In the genomic region with DNA sequence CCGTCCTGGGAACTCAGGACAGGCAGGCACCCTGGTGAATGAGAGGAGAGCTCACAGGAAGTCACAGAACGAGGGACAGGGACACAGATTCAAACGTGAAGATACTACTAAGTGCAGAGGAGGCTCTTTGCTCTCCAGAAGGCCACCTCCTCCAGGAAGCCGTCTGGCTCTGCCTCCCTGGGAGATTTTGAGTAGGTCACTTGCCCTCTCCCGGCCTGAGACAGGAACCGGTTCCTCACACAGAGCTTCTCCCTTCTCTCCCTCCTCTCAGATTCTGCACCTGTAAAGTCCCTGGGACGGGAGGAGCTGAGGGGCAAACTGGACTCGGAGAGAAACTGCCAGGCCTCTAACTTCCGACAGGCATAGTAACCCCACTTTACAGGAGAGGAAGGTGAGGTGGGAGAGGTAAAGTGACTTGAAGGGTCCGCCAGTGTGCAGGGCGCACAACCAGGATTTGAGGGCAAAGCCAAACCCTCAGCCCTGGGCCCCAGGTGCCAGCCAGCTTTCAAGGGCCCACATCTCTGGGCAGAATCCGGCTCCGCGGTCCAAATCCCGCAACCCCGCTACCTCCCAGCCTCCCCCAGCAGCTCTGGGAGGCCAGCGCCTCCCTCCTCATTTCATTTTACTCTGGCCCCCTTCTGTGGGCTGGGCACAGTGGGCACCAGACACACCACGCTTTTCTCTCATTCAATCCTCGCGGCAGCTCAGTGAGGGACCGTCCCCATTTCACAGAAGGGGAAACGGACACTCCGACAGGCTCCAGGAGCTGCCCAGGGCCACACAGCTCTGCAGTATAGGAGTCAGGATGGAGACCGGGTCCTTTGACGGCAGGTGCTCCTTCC, we compare ENCODE assay signal across 1 cellular context.
TF ChIP-seq lines count a peak whose summit lies in the region.

No MANE protein-coding gene starts in this region.

TF ChIP-seq in GM23338, 12 proteins besides CTCF, POLR2A, EP300 and RAD21 (continued from another document):
- TF ChIP-seq, protein P1, sequence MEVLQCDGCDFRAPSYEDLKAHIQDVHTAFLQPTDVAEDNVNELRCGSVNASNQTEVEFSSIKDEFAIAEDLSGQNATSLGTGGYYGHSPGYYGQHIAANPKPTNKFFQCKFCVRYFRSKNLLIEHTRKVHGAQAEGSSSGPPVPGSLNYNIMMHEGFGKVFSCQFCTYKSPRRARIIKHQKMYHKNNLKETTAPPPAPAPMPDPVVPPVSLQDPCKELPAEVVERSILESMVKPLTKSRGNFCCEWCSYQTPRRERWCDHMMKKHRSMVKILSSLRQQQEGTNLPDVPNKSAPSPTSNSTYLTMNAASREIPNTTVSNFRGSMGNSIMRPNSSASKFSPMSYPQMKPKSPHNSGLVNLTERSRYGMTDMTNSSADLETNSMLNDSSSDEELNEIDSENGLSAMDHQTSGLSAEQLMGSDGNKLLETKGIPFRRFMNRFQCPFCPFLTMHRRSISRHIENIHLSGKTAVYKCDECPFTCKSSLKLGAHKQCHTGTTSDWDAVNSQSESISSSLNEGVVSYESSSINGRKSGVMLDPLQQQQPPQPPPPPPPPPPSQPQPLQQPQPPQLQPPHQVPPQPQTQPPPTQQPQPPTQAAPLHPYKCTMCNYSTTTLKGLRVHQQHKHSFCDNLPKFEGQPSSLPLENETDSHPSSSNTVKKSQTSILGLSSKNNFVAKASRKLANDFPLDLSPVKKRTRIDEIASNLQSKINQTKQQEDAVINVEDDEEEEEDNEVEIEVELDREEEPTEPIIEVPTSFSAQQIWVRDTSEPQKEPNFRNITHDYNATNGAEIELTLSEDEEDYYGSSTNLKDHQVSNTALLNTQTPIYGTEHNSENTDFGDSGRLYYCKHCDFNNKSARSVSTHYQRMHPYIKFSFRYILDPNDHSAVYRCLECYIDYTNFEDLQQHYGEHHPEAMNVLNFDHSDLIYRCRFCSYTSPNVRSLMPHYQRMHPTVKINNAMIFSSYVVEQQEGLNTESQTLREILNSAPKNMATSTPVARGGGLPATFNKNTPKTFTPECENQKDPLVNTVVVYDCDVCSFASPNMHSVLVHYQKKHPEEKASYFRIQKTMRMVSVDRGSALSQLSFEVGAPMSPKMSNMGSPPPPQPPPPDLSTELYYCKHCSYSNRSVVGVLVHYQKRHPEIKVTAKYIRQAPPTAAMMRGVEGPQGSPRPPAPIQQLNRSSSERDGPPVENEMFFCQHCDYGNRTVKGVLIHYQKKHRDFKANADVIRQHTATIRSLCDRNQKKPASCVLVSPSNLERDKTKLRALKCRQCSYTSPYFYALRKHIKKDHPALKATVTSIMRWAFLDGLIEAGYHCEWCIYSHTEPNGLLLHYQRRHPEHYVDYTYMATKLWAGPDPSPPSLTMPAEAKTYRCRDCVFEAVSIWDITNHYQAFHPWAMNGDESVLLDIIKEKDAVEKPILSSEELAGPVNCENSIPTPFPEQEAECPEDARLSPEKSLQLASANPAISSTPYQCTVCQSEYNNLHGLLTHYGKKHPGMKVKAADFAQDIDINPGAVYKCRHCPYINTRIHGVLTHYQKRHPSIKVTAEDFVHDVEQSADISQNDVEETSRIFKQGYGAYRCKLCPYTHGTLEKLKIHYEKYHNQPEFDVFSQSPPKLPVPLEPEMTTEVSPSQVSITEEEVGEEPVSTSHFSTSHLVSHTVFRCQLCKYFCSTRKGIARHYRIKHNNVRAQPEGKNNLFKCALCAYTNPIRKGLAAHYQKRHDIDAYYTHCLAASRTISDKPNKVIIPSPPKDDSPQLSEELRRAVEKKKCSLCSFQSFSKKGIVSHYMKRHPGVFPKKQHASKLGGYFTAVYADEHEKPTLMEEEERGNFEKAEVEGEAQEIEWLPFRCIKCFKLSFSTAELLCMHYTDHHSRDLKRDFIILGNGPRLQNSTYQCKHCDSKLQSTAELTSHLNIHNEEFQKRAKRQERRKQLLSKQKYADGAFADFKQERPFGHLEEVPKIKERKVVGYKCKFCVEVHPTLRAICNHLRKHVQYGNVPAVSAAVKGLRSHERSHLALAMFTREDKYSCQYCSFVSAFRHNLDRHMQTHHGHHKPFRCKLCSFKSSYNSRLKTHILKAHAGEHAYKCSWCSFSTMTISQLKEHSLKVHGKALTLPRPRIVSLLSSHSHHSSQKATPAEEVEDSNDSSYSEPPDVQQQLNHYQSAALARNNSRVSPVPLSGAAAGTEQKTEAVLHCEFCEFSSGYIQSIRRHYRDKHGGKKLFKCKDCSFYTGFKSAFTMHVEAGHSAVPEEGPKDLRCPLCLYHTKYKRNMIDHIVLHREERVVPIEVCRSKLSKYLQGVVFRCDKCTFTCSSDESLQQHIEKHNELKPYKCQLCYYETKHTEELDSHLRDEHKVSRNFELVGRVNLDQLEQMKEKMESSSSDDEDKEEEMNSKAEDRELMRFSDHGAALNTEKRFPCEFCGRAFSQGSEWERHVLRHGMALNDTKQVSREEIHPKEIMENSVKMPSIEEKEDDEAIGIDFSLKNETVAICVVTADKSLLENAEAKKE (CRISPR knock-in tag; IDR thresholded peaks at IDR 0.05), result no peak
- TF ChIP-seq, protein P2, sequence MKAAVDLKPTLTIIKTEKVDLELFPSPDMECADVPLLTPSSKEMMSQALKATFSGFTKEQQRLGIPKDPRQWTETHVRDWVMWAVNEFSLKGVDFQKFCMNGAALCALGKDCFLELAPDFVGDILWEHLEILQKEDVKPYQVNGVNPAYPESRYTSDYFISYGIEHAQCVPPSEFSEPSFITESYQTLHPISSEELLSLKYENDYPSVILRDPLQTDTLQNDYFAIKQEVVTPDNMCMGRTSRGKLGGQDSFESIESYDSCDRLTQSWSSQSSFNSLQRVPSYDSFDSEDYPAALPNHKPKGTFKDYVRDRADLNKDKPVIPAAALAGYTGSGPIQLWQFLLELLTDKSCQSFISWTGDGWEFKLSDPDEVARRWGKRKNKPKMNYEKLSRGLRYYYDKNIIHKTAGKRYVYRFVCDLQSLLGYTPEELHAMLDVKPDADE (IDR thresholded peaks at IDR 0.05), result no peak
- no peak for TF ChIP-seq CREB1 (CRISPR knock-in tag; IDR thresholded peaks at IDR 0.05; ENCODE audit: low read depth)
- TF ChIP-seq, protein P3, sequence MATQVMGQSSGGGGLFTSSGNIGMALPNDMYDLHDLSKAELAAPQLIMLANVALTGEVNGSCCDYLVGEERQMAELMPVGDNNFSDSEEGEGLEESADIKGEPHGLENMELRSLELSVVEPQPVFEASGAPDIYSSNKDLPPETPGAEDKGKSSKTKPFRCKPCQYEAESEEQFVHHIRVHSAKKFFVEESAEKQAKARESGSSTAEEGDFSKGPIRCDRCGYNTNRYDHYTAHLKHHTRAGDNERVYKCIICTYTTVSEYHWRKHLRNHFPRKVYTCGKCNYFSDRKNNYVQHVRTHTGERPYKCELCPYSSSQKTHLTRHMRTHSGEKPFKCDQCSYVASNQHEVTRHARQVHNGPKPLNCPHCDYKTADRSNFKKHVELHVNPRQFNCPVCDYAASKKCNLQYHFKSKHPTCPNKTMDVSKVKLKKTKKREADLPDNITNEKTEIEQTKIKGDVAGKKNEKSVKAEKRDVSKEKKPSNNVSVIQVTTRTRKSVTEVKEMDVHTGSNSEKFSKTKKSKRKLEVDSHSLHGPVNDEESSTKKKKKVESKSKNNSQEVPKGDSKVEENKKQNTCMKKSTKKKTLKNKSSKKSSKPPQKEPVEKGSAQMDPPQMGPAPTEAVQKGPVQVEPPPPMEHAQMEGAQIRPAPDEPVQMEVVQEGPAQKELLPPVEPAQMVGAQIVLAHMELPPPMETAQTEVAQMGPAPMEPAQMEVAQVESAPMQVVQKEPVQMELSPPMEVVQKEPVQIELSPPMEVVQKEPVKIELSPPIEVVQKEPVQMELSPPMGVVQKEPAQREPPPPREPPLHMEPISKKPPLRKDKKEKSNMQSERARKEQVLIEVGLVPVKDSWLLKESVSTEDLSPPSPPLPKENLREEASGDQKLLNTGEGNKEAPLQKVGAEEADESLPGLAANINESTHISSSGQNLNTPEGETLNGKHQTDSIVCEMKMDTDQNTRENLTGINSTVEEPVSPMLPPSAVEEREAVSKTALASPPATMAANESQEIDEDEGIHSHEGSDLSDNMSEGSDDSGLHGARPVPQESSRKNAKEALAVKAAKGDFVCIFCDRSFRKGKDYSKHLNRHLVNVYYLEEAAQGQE (IDR thresholded peaks at IDR 0.05; ENCODE audit: unreplicated experiment), result no peak
- TF ChIP-seq NANOG (IDR thresholded peaks at IDR 0.05; ENCODE audit: borderline replicate concordance), result no peak
- no peak for TF ChIP-seq POLR2AphosphoS5 (IDR thresholded peaks at IDR 0.05; ENCODE audit: low read depth)
- no peak for TF ChIP-seq ZNF114 (CRISPR knock-in tag; IDR thresholded peaks at IDR 0.05)
- TF ChIP-seq EZH2 (IDR thresholded peaks at IDR 0.05; ENCODE audit: low read depth, unreplicated experiment), result no peak
- TF ChIP-seq JUNB (IDR thresholded peaks at IDR 0.05; ENCODE audit: unreplicated experiment), result no peak
- TF ChIP-seq EZH2phosphoT487 (IDR thresholded peaks at IDR 0.05; ENCODE audit: unreplicated experiment), result no peak
- TF ChIP-seq STAT1 (IDR thresholded peaks at IDR 0.05; ENCODE audit: unreplicated experiment), result no peak
